ENCODE assay signal across 14 cellular contexts in the genomic region with DNA sequence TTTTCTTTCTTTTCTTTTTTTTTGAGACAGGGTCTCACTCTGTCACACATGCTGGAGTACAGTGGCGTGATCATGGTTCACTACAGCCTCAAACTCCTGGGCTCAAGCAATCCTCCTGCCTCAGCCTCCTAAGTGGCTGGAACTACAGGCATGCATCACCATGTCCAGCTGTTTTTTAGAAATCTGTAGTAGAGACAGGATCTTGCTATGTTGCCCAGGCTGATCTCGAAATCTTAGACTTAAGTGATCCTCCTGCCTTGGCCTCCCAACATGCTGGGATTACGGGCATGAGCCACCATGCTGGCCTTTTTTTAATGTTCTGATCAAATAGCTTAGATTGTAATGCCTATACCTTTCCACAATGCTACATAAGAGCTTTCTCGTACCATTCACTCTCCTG.
DNase-seq lines count a peak whose midpoint lies in the region; ATAC-seq and TF ChIP-seq lines count a peak whose summit lies in the region.
"Had no signal": no experiment of that assay in that cellular context is flagged by ENCODE, and none has a peak within 500 bp of the region (broad histone marks: within the 10 kb centered on the region; RNA-seq: fewer than 3 reads in every experiment).

No MANE protein-coding gene starts in this region.

- H3K4me1 Mint-ChIP-seq in activated naive CD4-positive, alpha-beta T cell treated with anti-CD3 and anti-CD28 coated beads, Interleukin-2, amount 50 U/mL, for 24 hours, result no peaks in the 10 kb centered on the region
- no peaks in the 10 kb centered on the region for H3K4me1 Mint-ChIP-seq in activated naive CD4-positive, alpha-beta T cell treated with anti-CD3 and anti-CD28 coated beads, Interleukin-2, amount 10 ng/mL, durations not matched to agents 7 days and 5 days
- H3K4me1 Mint-ChIP-seq in activated B cell treated with CpG ODN at 0.5 μM for 24 hours, result no peaks in the 10 kb centered on the region
- H3K4me1 Mint-ChIP-seq in naive thymus-derived CD8-positive, alpha-beta T cell, result peaks cover 5 to 16% (median 6%) of the 10 kb centered on the region in 4 donors
- no peaks in the 10 kb centered on the region for H3K4me1 Mint-ChIP-seq in stimulated activated naive B cell treated with anti-CD40 and anti-IgM and Interleukin-4, amounts not matched to agents 10 μg/mL and 1 μg/mL and 100 μg/mL, for 72 hours
- H3K4me1 Mint-ChIP-seq in activated CD4-positive, alpha-beta memory T cell treated with anti-CD3 and anti-CD28 coated beads, Interleukin-2, amount 10 ng/mL, durations not matched to agents 7 days and 5 days, result no peaks in the 10 kb centered on the region
- H3K4me1 Mint-ChIP-seq: CD14-positive monocyte, H9 had no signal

- DNase-seq in activated naive CD4-positive, alpha-beta T cell treated with anti-CD3 and anti-CD28 coated beads, Interleukin-2, amount 10 ng/mL, durations not matched to agents 7 days and 5 days, result no peak
- no peak for DNase-seq in activated B cell treated with CpG ODN at 0.5 μM for 24 hours
- DNase-seq in naive thymus-derived CD8-positive, alpha-beta T cell, result peak in 1 of 10 donors; percentile 13
- DNase-seq in stimulated activated naive B cell treated with anti-CD40 and anti-IgM and Interleukin-4, amounts not matched to agents 10 μg/mL and 1 μg/mL and 100 μg/mL, for 72 hours, result no peak
- DNase-seq in NK-92 treated with Interleukin-12 subunit alpha and Interleukin-12 subunit beta, amount 100 ng/mL, for 24 hours (lab: John Stamatoyannopoulos, UW), result no peak
- no peak for DNase-seq in activated CD4-positive, alpha-beta memory T cell treated with anti-CD3 and anti-CD28 coated beads, Interleukin-2, amount 10 ng/mL, durations not matched to agents 7 days and 5 days
- DNase-seq: AML-193; CD8-positive, alpha-beta T cell; DMS53; DND-41; EL; H9 had no signal

- CTCF ChIA-PET in activated naive CD4-positive, alpha-beta T cell treated with anti-CD3 and anti-CD28 coated beads, Interleukin-2, amount 10 ng/mL, durations not matched to agents 7 days and 5 days (lab: Charles Lee), result interaction anchor here (1.5 kb wide), 1 partner anchor 36 kb away, joined by 3 read pairs; no protein-coding TSS in a partner anchor
- CTCF ChIA-PET in activated B cell treated with CpG ODN at 0.5 μM for 24 hours (lab: Charles Lee), result no interaction called here
- CTCF ChIA-PET in activated CD4-positive, alpha-beta memory T cell treated with anti-CD3 and anti-CD28 coated beads, Interleukin-2, amount 10 ng/mL, durations not matched to agents 7 days and 5 days (lab: Charles Lee), result interaction anchor here (2.0 kb wide), 1 partner anchor 11 kb away, joined by 6 read pairs; no protein-coding TSS in a partner anchor

- no peak for TF ChIP-seq CTCF in activated B cell treated with CpG ODN at 0.5 μM for 24 hours (IDR thresholded peaks at IDR 0.05)

- no peak for ATAC-seq in activated B cell treated with CpG ODN at 0.5 μM for 24 hours (ENCODE audit: low read depth)
- no peak for ATAC-seq in naive thymus-derived CD8-positive, alpha-beta T cell
- ATAC-seq in stimulated activated naive B cell treated with anti-CD40 and anti-IgM and Interleukin-4, amounts not matched to agents 10 μg/mL and 1 μg/mL and 100 μg/mL, for 72 hours (replicated peaks), result no peak
- ATAC-seq: CD8-positive, alpha-beta T cell had no signal

- H3K4me3 Mint-ChIP-seq in activated naive CD4-positive, alpha-beta T cell treated with anti-CD3 and anti-CD28 coated beads, Interleukin-2, amount 50 U/mL, for 24 hours, result no peak overlapping the region
- no peak overlapping the region for H3K4me3 Mint-ChIP-seq in activated naive CD4-positive, alpha-beta T cell treated with anti-CD3 and anti-CD28 coated beads, Interleukin-2, amount 10 ng/mL, durations not matched to agents 7 days and 5 days
- no peak overlapping the region for H3K4me3 Mint-ChIP-seq in activated B cell treated with CpG ODN at 0.5 μM for 24 hours
- H3K4me3 Mint-ChIP-seq in naive thymus-derived CD8-positive, alpha-beta T cell, result no peak overlapping the region
- H3K4me3 Mint-ChIP-seq in stimulated activated naive B cell treated with anti-CD40 and anti-IgM and Interleukin-4, amounts not matched to agents 10 μg/mL and 1 μg/mL and 100 μg/mL, for 72 hours, result no peak overlapping the region
- H3K4me3 Mint-ChIP-seq in activated CD4-positive, alpha-beta memory T cell treated with anti-CD3 and anti-CD28 coated beads, Interleukin-2, amount 10 ng/mL, durations not matched to agents 7 days and 5 days, result no peak overlapping the region
- H3K4me3 Mint-ChIP-seq: CD14-positive monocyte; CD8-positive, alpha-beta T cell; H9 had no signal

- POLR2A ChIA-PET in activated B cell treated with CpG ODN at 0.5 μM for 24 hours (lab: Charles Lee), result interaction anchor here (0.6 to 0.8 kb wide), 3 partner anchors 11 to 730 kb away, joined by 3 to 7 read pairs (median 6); no protein-coding TSS in a partner anchor
- POLR2A ChIA-PET in naive thymus-derived CD8-positive, alpha-beta T cell (lab: Charles Lee), result interaction anchor here (1.4 kb wide), 1 partner anchor 28 kb away, joined by 4 read pairs; no protein-coding TSS in a partner anchor
- POLR2A ChIA-PET in activated CD4-positive, alpha-beta memory T cell treated with anti-CD3 and anti-CD28 coated beads, Interleukin-2, amount 10 ng/mL, durations not matched to agents 7 days and 5 days (lab: Charles Lee), result no interaction called here

- peak overlapping the region; percentile 8 for H3K27ac Mint-ChIP-seq in activated naive CD4-positive, alpha-beta T cell treated with anti-CD3 and anti-CD28 coated beads, Interleukin-2, amount 50 U/mL, for 24 hours
- H3K27ac Mint-ChIP-seq in activated naive CD4-positive, alpha-beta T cell treated with anti-CD3 and anti-CD28 coated beads, Interleukin-2, amount 10 ng/mL, durations not matched to agents 7 days and 5 days, result no peak overlapping the region
- peak overlapping the region; percentile 25 for H3K27ac Mint-ChIP-seq in activated B cell treated with CpG ODN at 0.5 μM for 24 hours
- peak overlapping the region in 6 of 10 donors; percentile 6 to 83 (median 23) for H3K27ac Mint-ChIP-seq in naive thymus-derived CD8-positive, alpha-beta T cell
- peak overlapping the region; percentile 38 for H3K27ac Mint-ChIP-seq in stimulated activated naive B cell treated with anti-CD40 and anti-IgM and Interleukin-4, amounts not matched to agents 10 μg/mL and 1 μg/mL and 100 μg/mL, for 72 hours
- H3K27ac Mint-ChIP-seq in activated CD4-positive, alpha-beta memory T cell treated with anti-CD3 and anti-CD28 coated beads, Interleukin-2, amount 10 ng/mL, durations not matched to agents 7 days and 5 days, result no peak overlapping the region
- H3K27ac Mint-ChIP-seq: CD8-positive, alpha-beta T cell; H9 had no signal

- intact Hi-C loops in activated B cell treated with CpG ODN at 0.5 μM for 24 hours (cut with micrococcal nuclease), result no loop called here

- H3K36me3 Mint-ChIP-seq in activated naive CD4-positive, alpha-beta T cell treated with anti-CD3 and anti-CD28 coated beads, Interleukin-2, amount 50 U/mL, for 24 hours, result no peaks in the 10 kb centered on the region
- no peaks in the 10 kb centered on the region for H3K36me3 Mint-ChIP-seq in activated naive CD4-positive, alpha-beta T cell treated with anti-CD3 and anti-CD28 coated beads, Interleukin-2, amount 10 ng/mL, durations not matched to agents 7 days and 5 days
- no peaks in the 10 kb centered on the region for H3K36me3 Mint-ChIP-seq in activated B cell treated with CpG ODN at 0.5 μM for 24 hours (ENCODE audit: low read depth)
- H3K36me3 Mint-ChIP-seq in naive thymus-derived CD8-positive, alpha-beta T cell, result peaks cover 0 to 3% (median 0%) of the 10 kb centered on the region in 3 donors
- peaks cover 3 to 5% of the 10 kb centered on the region in 2 donors for H3K36me3 Mint-ChIP-seq in stimulated activated naive B cell treated with anti-CD40 and anti-IgM and Interleukin-4, amounts not matched to agents 10 μg/mL and 1 μg/mL and 100 μg/mL, for 72 hours
- no peaks in the 10 kb centered on the region for H3K36me3 Mint-ChIP-seq in activated CD4-positive, alpha-beta memory T cell treated with anti-CD3 and anti-CD28 coated beads, Interleukin-2, amount 10 ng/mL, durations not matched to agents 7 days and 5 days (ENCODE audit: low read depth)
- H3K36me3 Mint-ChIP-seq: CD8-positive, alpha-beta T cell had no signal

- H3K27me3 Mint-ChIP-seq in activated naive CD4-positive, alpha-beta T cell treated with anti-CD3 and anti-CD28 coated beads, Interleukin-2, amount 50 U/mL, for 24 hours, result no peaks in the 10 kb centered on the region
- H3K27me3 Mint-ChIP-seq in activated naive CD4-positive, alpha-beta T cell treated with anti-CD3 and anti-CD28 coated beads, Interleukin-2, amount 10 ng/mL, durations not matched to agents 7 days and 5 days, result peaks cover 7% of the 10 kb centered on the region
- no peaks in the 10 kb centered on the region for H3K27me3 Mint-ChIP-seq in activated B cell treated with CpG ODN at 0.5 μM for 24 hours
- H3K27me3 Mint-ChIP-seq in naive thymus-derived CD8-positive, alpha-beta T cell, result no peaks in the 10 kb centered on the region
- H3K27me3 Mint-ChIP-seq in stimulated activated naive B cell treated with anti-CD40 and anti-IgM and Interleukin-4, amounts not matched to agents 10 μg/mL and 1 μg/mL and 100 μg/mL, for 72 hours, result no peaks in the 10 kb centered on the region
- no peaks in the 10 kb centered on the region for H3K27me3 Mint-ChIP-seq in activated CD4-positive, alpha-beta memory T cell treated with anti-CD3 and anti-CD28 coated beads, Interleukin-2, amount 10 ng/mL, durations not matched to agents 7 days and 5 days

- no peaks in the 10 kb centered on the region for H3K9me3 Mint-ChIP-seq in activated naive CD4-positive, alpha-beta T cell treated with anti-CD3 and anti-CD28 coated beads, Interleukin-2, amount 50 U/mL, for 24 hours
- no peaks in the 10 kb centered on the region for H3K9me3 Mint-ChIP-seq in activated naive CD4-positive, alpha-beta T cell treated with anti-CD3 and anti-CD28 coated beads, Interleukin-2, amount 10 ng/mL, durations not matched to agents 7 days and 5 days
- H3K9me3 Mint-ChIP-seq in activated B cell treated with CpG ODN at 0.5 μM for 24 hours, result no peaks in the 10 kb centered on the region
- no peaks in the 10 kb centered on the region for H3K9me3 Mint-ChIP-seq in naive thymus-derived CD8-positive, alpha-beta T cell
- no peaks in the 10 kb centered on the region for H3K9me3 Mint-ChIP-seq in stimulated activated naive B cell treated with anti-CD40 and anti-IgM and Interleukin-4, amounts not matched to agents 10 μg/mL and 1 μg/mL and 100 μg/mL, for 72 hours
- H3K9me3 Mint-ChIP-seq in activated CD4-positive, alpha-beta memory T cell treated with anti-CD3 and anti-CD28 coated beads, Interleukin-2, amount 10 ng/mL, durations not matched to agents 7 days and 5 days, result no peaks in the 10 kb centered on the region
- H3K9me3 Mint-ChIP-seq: CD14-positive monocyte; CD8-positive, alpha-beta T cell; H9 had no signal

Comparison
In these comparisons a context has a peak if more than half of its experiments do, and no peak if none do; other contexts are left out.
1. H3K27ac Mint-ChIP-seq: peak in activated naive CD4-positive, alpha-beta T cell treated with anti-CD3 and anti-CD28 coated beads, Interleukin-2, amount 50 U/mL, for 24 hours (single experiment), activated B cell treated with CpG ODN at 0.5 μM for 24 hours (single experiment), naive thymus-derived CD8-positive, alpha-beta T cell (6 of 10) and stimulated activated naive B cell treated with anti-CD40 and anti-IgM and Interleukin-4, amounts not matched to agents 10 μg/mL and 1 μg/mL and 100 μg/mL, for 72 hours (single experiment); none in activated naive CD4-positive, alpha-beta T cell treated with anti-CD3 and anti-CD28 coated beads, Interleukin-2, amount 10 ng/mL, durations not matched to agents 7 days and 5 days (single experiment) and activated CD4-positive, alpha-beta memory T cell treated with anti-CD3 and anti-CD28 coated beads, Interleukin-2, amount 10 ng/mL, durations not matched to agents 7 days and 5 days (single experiment).